Comparison of ENCODE assay signal across 25 cellular contexts in the genomic region with DNA sequence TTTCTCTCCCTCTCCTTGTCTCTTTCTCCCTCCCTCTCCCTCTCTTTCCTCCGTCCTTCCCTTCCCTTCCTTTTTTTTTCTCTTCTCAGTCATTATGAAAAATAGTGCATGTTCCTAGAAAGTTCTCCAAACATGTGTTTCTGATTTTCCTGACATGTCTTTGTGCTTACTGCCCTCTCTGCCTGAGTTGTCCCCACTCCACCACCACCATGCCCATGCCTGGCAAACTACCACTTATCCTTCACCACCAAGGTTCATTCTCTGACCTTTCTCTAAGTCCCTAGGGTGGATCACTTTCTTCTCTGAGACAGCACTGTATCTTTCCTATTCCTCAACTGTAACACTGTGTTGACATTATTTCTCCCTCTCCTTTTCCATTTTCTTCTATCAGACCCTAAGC.
DNase-seq lines count a peak whose midpoint lies in the region; ATAC-seq and TF ChIP-seq lines count a peak whose summit lies in the region.
"Had no signal": no experiment of that assay in that cellular context is flagged by ENCODE, and none has a peak within 500 bp of the region (broad histone marks: within the 10 kb centered on the region; RNA-seq: fewer than 3 reads in every experiment).

No MANE protein-coding gene starts in this region.

- H3K27me3 ChIP-seq in CD8-positive, alpha-beta T cell (ENCODE audit: insufficient read depth, low read length), result peaks cover 3% of the 10 kb centered on the region
- H3K27me3 ChIP-seq in dorsolateral prefrontal cortex, result no peaks in the 10 kb centered on the region
- H3K27me3 ChIP-seq: SJSA1 had no signal

- H3K4me1 Mint-ChIP-seq in T-helper 17 cell, result no peaks in the 10 kb centered on the region
- H3K4me1 Mint-ChIP-seq in nephron progenitor cell, result peaks cover 14% of the 10 kb centered on the region
- no peaks in the 10 kb centered on the region for H3K4me1 Mint-ChIP-seq in CD8-positive, alpha-beta T cell (ENCODE audit: low read depth)

- intact Hi-C loops in CD8-positive, alpha-beta T cell (cut with DNase I, micrococcal nuclease), result no loop called here
- intact Hi-C loops in dorsolateral prefrontal cortex (cut with DNase I), result no loop called here

- no peak overlapping the region for H3K4me3 ChIP-seq in CD8-positive, alpha-beta T cell (ENCODE audit: low read depth, low read length)
- no peak overlapping the region for H3K4me3 ChIP-seq in dorsolateral prefrontal cortex
- H3K4me3 ChIP-seq: GM23248, PC-9, SJSA1 had no signal

- no peak for ATAC-seq in T-helper 17 cell
- no peak for ATAC-seq in CD8-positive, alpha-beta T cell

- H3K9me3 ChIP-seq in T-helper 17 cell (ENCODE audit: control insufficient read depth, low read length, poor library complexity, severe bottlenecking), result peaks cover 2% of the 10 kb centered on the region
- H3K9me3 ChIP-seq in CD8-positive, alpha-beta T cell (ENCODE audit: low read length), result no peaks in the 10 kb centered on the region
- H3K9me3 ChIP-seq: SJSA1 had no signal

- DNase-seq in EH (ENCODE audit: low read depth), result peak; percentile 2
- no peak for DNase-seq in T-helper 17 cell
- DNase-seq in fibroblast of gingiva (ENCODE audit: low read depth), result peak; percentile 78
- no peak for DNase-seq in nephron progenitor cell
- no peak for DNase-seq in CD8-positive, alpha-beta T cell
- no peak for DNase-seq in dorsolateral prefrontal cortex
- no peak for DNase-seq in GM10248 (ENCODE audit: extremely low spot score)
- DNase-seq in stimulated activated CD4-positive, alpha-beta T cell treated with anti-CD3 and anti-CD28 coated beads, Interleukin-2, amount 100 ng/mL, for 24 hours, result no peak
- DNase-seq: DMS153, DND-41, GM23248, H7, IMR-90, KG1, MM.1S, NCI-H1092, NCI-H1417 treated with DMSO at 0.1 percent for 48 hours, NCI-H1694 treated with DMSO at 0.1 percent for 48 hours, NCI-H2081, NCI-H2227 treated with DMSO at 0.1 percent for 48 hours, NCI-H526 treated with DMSO at 0.1 percent for 48 hours, PC-9, Right ventricle myocardium superior, RPMI8226 had no signal

- no peaks in the 10 kb centered on the region for H3K36me3 ChIP-seq in CD8-positive, alpha-beta T cell (ENCODE audit: insufficient read depth, low read length)
- H3K36me3 ChIP-seq: SJSA1 had no signal

- CTCF ChIA-PET in CD8-positive, alpha-beta T cell (lab: Charles Lee), result no interaction called here
- CTCF ChIA-PET in GM10248 (lab: Yijun Ruan, JAX), result no interaction called here

- peaks cover 21% of the 10 kb centered on the region for H3K9me3 Mint-ChIP-seq in nephron progenitor cell
- H3K9me3 Mint-ChIP-seq in CD8-positive, alpha-beta T cell, result peaks cover 4% of the 10 kb centered on the region

- H3K36me3 Mint-ChIP-seq in T-helper 17 cell (ENCODE audit: low read depth), result peaks cover 3% of the 10 kb centered on the region
- peaks cover 12% of the 10 kb centered on the region for H3K36me3 Mint-ChIP-seq in nephron progenitor cell (ENCODE audit: low read depth)
- H3K36me3 Mint-ChIP-seq in CD8-positive, alpha-beta T cell, result no peaks in the 10 kb centered on the region

- peak overlapping the region; percentile 12 for H3K4me3 Mint-ChIP-seq in T-helper 17 cell
- H3K4me3 Mint-ChIP-seq in nephron progenitor cell, result no peak overlapping the region
- H3K4me3 Mint-ChIP-seq in CD8-positive, alpha-beta T cell, result no peak overlapping the region

- no peak overlapping the region for H3K27ac ChIP-seq in CD8-positive, alpha-beta T cell (ENCODE audit: low read depth, low read length)
- no peak overlapping the region for H3K27ac ChIP-seq in dorsolateral prefrontal cortex
- H3K27ac ChIP-seq: GM23248, PC-9, SJSA1 had no signal

- H3K4me1 ChIP-seq in CD8-positive, alpha-beta T cell (ENCODE audit: insufficient read depth, low read length), result no peaks in the 10 kb centered on the region
- H3K4me1 ChIP-seq: SJSA1 had no signal

- no peak overlapping the region for H3K27ac Mint-ChIP-seq in T-helper 17 cell
- H3K27ac Mint-ChIP-seq in nephron progenitor cell, result peak overlapping the region; percentile 9
- no peak overlapping the region for H3K27ac Mint-ChIP-seq in CD8-positive, alpha-beta T cell

- H3K27me3 Mint-ChIP-seq in T-helper 17 cell (peaks cover 27% of the 10 kb centered on the region), nephron progenitor cell (ENCODE audit: low read depth, poor library complexity) (peaks cover 6% of the 10 kb centered on the region)
- peaks cover 27% of the 10 kb centered on the region for H3K27me3 Mint-ChIP-seq in CD8-positive, alpha-beta T cell (ENCODE audit: low read depth)

- TF ChIP-seq CTCF in nephron progenitor cell (IDR thresholded peaks at IDR 0.05) (no peak), dorsolateral prefrontal cortex (IDR thresholded peaks at IDR 0.05 in 54 of 56, conservative IDR thresholded peaks at IDR 0.05 in 2 of 56; ENCODE audit: low read depth in 1 of 56, partially characterized antibody in 56 of 56) (no peak), GM10248 (IDR thresholded peaks at IDR 0.05; ENCODE audit: control extremely low read depth, extremely low read depth, low read depth, missing control alignments) (no peak)
- no peak for TF ChIP-seq CTCF in CD8-positive, alpha-beta T cell (IDR thresholded peaks at IDR 0.05)

- POLR2A ChIA-PET in CD8-positive, alpha-beta T cell (lab: Charles Lee), result no interaction called here
- POLR2A ChIA-PET in GM10248 (lab: Yijun Ruan, JAX), result no interaction called here

Comparison
In these comparisons a context has a peak if more than half of its experiments do, and no peak if none do; other contexts are left out.
1. DNase-seq: peak in EH (single experiment) and fibroblast of gingiva (single experiment); none in T-helper 17 cell (0 of 3), nephron progenitor cell (single experiment), CD8-positive, alpha-beta T cell (0 of 7), dorsolateral prefrontal cortex (0 of 10), GM10248 (single experiment) and stimulated activated CD4-positive, alpha-beta T cell treated with anti-CD3 and anti-CD28 coated beads, Interleukin-2, amount 100 ng/mL, for 24 hours (0 of 2).